Comparison of ENCODE assay signal across 16 cellular contexts in the genomic region with DNA sequence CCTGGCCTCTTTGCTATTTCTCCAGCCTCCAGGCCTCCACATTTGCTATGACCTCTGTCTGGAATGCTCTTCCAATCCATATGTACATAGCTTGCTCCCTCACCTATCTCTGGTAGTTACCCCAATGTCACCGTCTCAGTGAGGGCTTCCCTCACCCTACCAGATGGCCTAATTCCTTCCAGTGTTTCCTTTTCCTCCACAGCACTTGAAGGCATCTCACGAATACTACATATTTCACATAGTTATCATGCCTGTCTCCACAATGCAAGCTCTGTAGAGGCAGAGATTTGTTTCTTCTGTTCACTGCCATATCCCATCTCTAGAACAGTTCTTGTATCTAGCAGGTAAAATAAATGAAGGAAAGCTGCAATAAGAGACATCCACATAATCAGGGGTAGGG. TPM values are rescaled to one million over a fixed set of nuclear protein-coding genes. Genes with fewer than 3 reads are reported as not detected.
A peak's percentile ranks its signal among the peaks of the same experiment; 100 is the strongest.
DNase-seq lines count a peak whose midpoint lies in the region; ATAC-seq and TF ChIP-seq lines count a peak whose summit lies in the region.
"Had no signal": no experiment of that assay in that cellular context is flagged by ENCODE, and none has a peak within 500 bp of the region (broad histone marks: within the 10 kb centered on the region; RNA-seq: fewer than 3 reads in every experiment).

No MANE protein-coding gene starts in this region.

- H3K4me3 ChIP-seq in fibroblast of villous mesenchyme (ENCODE audit: low read depth, low read length) = no peak overlapping the region
- H3K4me3 ChIP-seq: GM12878, ovary, thyroid gland had no signal

- H3K9me3 Mint-ChIP-seq in nephron = no peaks in the 10 kb centered on the region

- no peaks in the 10 kb centered on the region for H3K9me3 ChIP-seq in T-helper 17 cell (ENCODE audit: control insufficient read depth, low read length, poor library complexity, severe bottlenecking)
- H3K9me3 ChIP-seq: ovary, thyroid gland had no signal

- no peak for TF ChIP-seq CTCF in fibroblast of villous mesenchyme (IDR thresholded peaks at IDR 0.05; ENCODE audit: insufficient read depth, low read depth, low read length)
- no peak for TF ChIP-seq CTCF in nephron (IDR thresholded peaks at IDR 0.05; ENCODE audit: unreplicated experiment in 3 of 3)

- H3K4me3 Mint-ChIP-seq in T-helper 17 cell (peak overlapping the region; percentile 62), nephron (no peak overlapping the region)
- H3K4me3 Mint-ChIP-seq: IgD-negative memory B cell had no signal

- DNase-seq in ELR (ENCODE audit: low read depth) (peak; percentile 13), T-helper 17 cell (no peak), fibroblast of villous mesenchyme (ENCODE audit: low read depth) (peak; percentile 10), LoVo (ENCODE audit: low spot score) (no peak), AML-193 (lab: John Stamatoyannopoulos, UW) (no peak)
- DNase-seq: effector memory CD4-positive, alpha-beta T cell; NCI-H1092; ovary; stimulated activated CD4-positive, alpha-beta T cell treated with anti-CD3 and anti-CD28 coated beads, Interleukin-4, amount 100 ng/mL, for 4 hours; SW 1271; thyroid gland; WERI-Rb-1 had no signal

- H3K4me1 Mint-ChIP-seq in T-helper 17 cell (peaks cover 18% of the 10 kb centered on the region), nephron (peaks cover 49% of the 10 kb centered on the region)

- H3K36me3 Mint-ChIP-seq in T-helper 17 cell (ENCODE audit: low read depth) (no peaks in the 10 kb centered on the region), nephron (ENCODE audit: low read depth) (no peaks in the 10 kb centered on the region)
- H3K36me3 Mint-ChIP-seq: IgD-negative memory B cell had no signal

- ATAC-seq in T-helper 17 cell (no peak), HG03432 (IDR thresholded peaks at IDR 0.05; ENCODE audit: unreplicated experiment) (no peak)

- no peaks in the 10 kb centered on the region for H3K27me3 Mint-ChIP-seq in T-helper 17 cell
- H3K27me3 Mint-ChIP-seq in nephron (ENCODE audit: low read depth) = no peaks in the 10 kb centered on the region
- H3K27me3 Mint-ChIP-seq: IgD-negative memory B cell had no signal

- H3K27ac Mint-ChIP-seq in T-helper 17 cell (peak overlapping the region; percentile 76), nephron (peak overlapping the region in 2 of 3 experiments; percentile 5 to 24)

RNA-seq across cellular contexts. Expression of a gene that starts 21.3 kb away (rescaled TPM):
- total RNA-seq in T-helper 17 cell = 100 to 1,000 TPM; 339 to 429 TPM
- 460 and 702 TPM in 2 replicates for total RNA-seq in fibroblast of villous mesenchyme

RNA-seq across cellular contexts. Expression of a gene that starts 56.8 kb away (rescaled TPM):
- total RNA-seq in T-helper 17 cell (10 to 100 TPM; 27.0 to 30.4 TPM), fibroblast of villous mesenchyme (29.0 and 45.8 TPM in 2 replicates)

Comparison
In these comparisons a context has a peak if more than half of its experiments do, and no peak if none do; other contexts are left out.
1. DNase-seq: peak in ELR (single experiment) and fibroblast of villous mesenchyme (single experiment); none in T-helper 17 cell (0 of 3), LoVo (single experiment) and AML-193 (0 of 2).